1 cellular context compared by ENCODE assay signal in the genomic region with DNA sequence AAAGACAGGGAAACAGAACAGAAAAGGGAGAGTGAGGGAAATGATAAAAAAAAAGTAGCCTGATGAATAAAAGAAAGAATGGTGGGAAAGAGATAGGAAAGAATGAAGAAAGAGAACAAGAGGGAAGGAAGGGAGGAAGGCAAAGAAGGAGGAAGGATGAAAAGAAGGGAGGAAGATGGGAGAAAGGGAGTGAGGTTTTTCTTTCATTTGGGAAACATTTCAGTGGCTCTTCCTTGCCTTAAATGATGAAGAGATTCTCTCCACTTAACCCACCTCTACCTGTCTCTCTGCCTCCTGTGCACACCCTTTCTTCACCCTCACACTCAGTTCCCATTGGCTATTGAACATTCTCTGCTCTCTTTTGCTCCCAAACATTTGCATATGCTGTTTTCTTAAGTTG.
TF ChIP-seq lines count a peak whose summit lies in the region.

No MANE protein-coding gene starts in this region.

TF ChIP-seq in GM23338, 12 proteins besides CTCF, POLR2A, EP300 and RAD21 (continued from another document):
- TF ChIP-seq POLR2AphosphoS5 (IDR thresholded peaks at IDR 0.05; ENCODE audit: low read depth) (no peak), ZNF331 (CRISPR knock-in tag; IDR thresholded peaks at IDR 0.05; ENCODE audit: low read depth) (no peak)
